ENCODE assay signal across 1 cellular context in the genomic region with DNA sequence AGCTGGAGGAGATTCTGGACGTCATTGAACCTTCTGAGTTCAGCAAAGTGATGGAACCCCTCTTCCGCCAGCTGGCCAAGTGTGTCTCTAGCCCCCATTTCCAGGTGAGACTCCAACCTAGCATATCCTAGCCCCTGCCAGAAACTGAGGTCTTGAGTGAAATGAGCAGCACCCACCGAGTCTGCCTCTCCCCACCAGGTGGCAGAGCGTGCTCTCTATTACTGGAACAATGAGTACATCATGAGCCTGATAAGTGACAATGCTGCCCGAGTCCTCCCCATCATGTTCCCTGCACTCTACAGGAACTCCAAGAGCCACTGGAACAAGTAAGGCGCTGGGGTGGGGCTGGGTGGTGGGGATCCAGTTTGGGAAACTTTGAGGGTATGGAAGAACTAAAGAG.
TF ChIP-seq lines count a peak whose summit lies in the region.

No MANE protein-coding gene starts in this region.

TF ChIP-seq in GM12878, 131 proteins besides CTCF, POLR2A, EP300 and RAD21:
- TF ChIP-seq WRNIP1 (IDR thresholded peaks at IDR 0.05; ENCODE audit: borderline replicate concordance, low read depth, low read length) (0 out of 2 replicates have a peak, but pooled peaks have one; percentile 28), NR2C2 (IDR thresholded peaks at IDR 0.05; ENCODE audit: borderline replicate concordance, control insufficient read depth, insufficient read length, low read depth) (no peak), SMC3 (IDR thresholded peaks at IDR 0.05; ENCODE audit: borderline replicate concordance, low read length) (peak; percentile 68; the same call in 1 of the 2 replicates)
